ENCODE assay signal across 9 cellular contexts in the genomic region with DNA sequence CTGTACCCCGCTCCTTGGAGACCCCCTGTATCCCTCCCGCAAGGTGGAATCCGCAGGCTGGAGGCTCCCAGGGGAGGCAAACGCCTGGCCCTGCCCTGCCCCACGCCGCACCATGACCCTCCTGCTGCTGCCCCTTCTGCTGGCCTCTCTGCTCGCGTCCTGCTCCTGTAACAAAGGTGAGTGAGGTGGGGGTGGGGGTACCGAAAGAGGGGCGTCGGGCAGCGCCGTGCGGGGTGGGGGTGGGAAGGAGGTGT. TPM values are rescaled to one million over a fixed set of nuclear protein-coding genes. Genes with fewer than 3 reads are reported as not detected.
DNase-seq lines count a peak whose midpoint lies in the region; ATAC-seq and TF ChIP-seq lines count a peak whose summit lies in the region.
"Had no signal": no experiment of that assay in that cellular context is flagged by ENCODE, and none has a peak within 500 bp of the region (broad histone marks: within the 10 kb centered on the region; RNA-seq: fewer than 3 reads in every experiment).

No MANE protein-coding gene starts in this region.

- intact Hi-C loops in PC-3 (cut with micrococcal nuclease) = no loop called here

- no peaks in the 10 kb centered on the region for H3K9me2 ChIP-seq in PC-3 (replicated peaks; ENCODE audit: low read length)

- H3K4me1 ChIP-seq in PC-3 (ENCODE audit: insufficient read depth, low read length) (peaks cover 7% of the 10 kb centered on the region), rectal smooth muscle tissue (ENCODE audit: control insufficient read depth, insufficient read depth, low read length) (peaks cover 6% of the 10 kb centered on the region)

- no TSS peak for BruUV-seq in PC-3 (replicated peaks; lab: Mats Ljungman, UMichigan)

- POLR2A ChIA-PET in PC-3 (lab: Charles Lee; ENCODE audit: unreplicated experiment) = no interaction called here

- ATAC-seq in GM19455 (IDR thresholded peaks at IDR 0.05; ENCODE audit: unreplicated experiment) = peak; percentile 14
- ATAC-seq in PC-3 = peak; percentile 31

- no peaks in the 10 kb centered on the region for H3F3A ChIP-seq in PC-3 (ENCODE audit: low read length, unreplicated experiment)

- H3K9ac ChIP-seq in PC-3 (ENCODE audit: low read length) (peak overlapping the region; percentile 37; the same call in 1 of the 2 replicates), rectal smooth muscle tissue (ENCODE audit: low read length) (peak overlapping the region; percentile 82)

- peak overlapping the region; percentile 93 for H2AFZ ChIP-seq in PC-3 (ENCODE audit: low read length)

- H3K4me2 ChIP-seq in PC-3 (ENCODE audit: low read length) = peak overlapping the region; percentile 91

- no peak for TF ChIP-seq CTCF in PC-3 (conservative IDR thresholded peaks at IDR 0.05; ENCODE audit: low read depth, low read length)
- no peak for TF ChIP-seq CTCF in fibroblast of mammary gland (conservative IDR thresholded peaks at IDR 0.05; ENCODE audit: control insufficient read depth, insufficient read depth, low read depth, low read length)

- CTCF ChIA-PET in PC-3 (lab: Charles Lee) = no interaction called here

- no peaks in the 10 kb centered on the region for H3K36me3 ChIP-seq in PC-3 (ENCODE audit: low read depth, low read length)
- no peaks in the 10 kb centered on the region for H3K36me3 ChIP-seq in rectal smooth muscle tissue (ENCODE audit: control insufficient read depth, insufficient read depth, low read length)

- no peaks in the 10 kb centered on the region for H3K27me3 ChIP-seq in PC-3 (ENCODE audit: low read length)
- H3K27me3 ChIP-seq in rectal smooth muscle tissue (ENCODE audit: control insufficient read depth, insufficient read depth, low read length) = no peaks in the 10 kb centered on the region

- H3K4me3 ChIP-seq in PC-3 (ENCODE audit: low read length) (peak overlapping the region; percentile 81), fibroblast of mammary gland (ENCODE audit: control insufficient read depth, low read depth, low read length) (peak overlapping the region; percentile 61), rectal smooth muscle tissue (ENCODE audit: low read length) (peak overlapping the region; percentile 78)

- DNase-seq in PC-3 (no peak), fibroblast of mammary gland (ENCODE audit: low read depth) (no peak), activated gamma-delta T cell (lab: John Stamatoyannopoulos, UW) (no peak), NCI-H1092 (lab: John Stamatoyannopoulos, UW) (no peak)
- DNase-seq in stimulated activated naive CD4-positive, alpha-beta T cell (lab: John Stamatoyannopoulos, UW) = no peak
- DNase-seq in stimulated activated CD4-positive, alpha-beta T cell treated with anti-CD3 and anti-CD28 coated beads, Interleukin-4, amount 100 ng/mL, for 1 hour = no peak

- H3K9me3 ChIP-seq in PC-3 (ENCODE audit: low read length) = no peaks in the 10 kb centered on the region

- no peaks in the 10 kb centered on the region for H3K79me2 ChIP-seq in PC-3 (ENCODE audit: low read length)

- H4K20me1 ChIP-seq in PC-3 (ENCODE audit: low read length) = no peaks in the 10 kb centered on the region

- H3K27ac ChIP-seq in PC-3 (ENCODE audit: low read length) (no peak overlapping the region), rectal smooth muscle tissue (ENCODE audit: low read depth, low read length) (no peak overlapping the region)

RNA-seq across cellular contexts. Expression of a gene that starts 0.3 kb away (rescaled TPM):
- 10.9 and 14.2 TPM in 2 replicates for total RNA-seq in PC-3 (2014; rRNA removed)

RNA-seq across cellular contexts. Expression of a gene that starts 1.8 kb away (rescaled TPM):
- total RNA-seq in PC-3 (2014; rRNA removed) = not detected in 2 replicates
- total RNA-seq: RPMI7951 had no signal

RNA-seq across cellular contexts. Expression of a gene that starts 21.4 kb away (rescaled TPM):
- 8.2 and 8.9 TPM in 2 replicates for total RNA-seq in PC-3 (2014; rRNA removed)

RNA-seq across cellular contexts. Expression of a gene that starts 38.2 kb away (rescaled TPM):
- 4.4 and 9.6 TPM in 2 replicates for total RNA-seq in PC-3 (2014; rRNA removed)

RNA-seq across cellular contexts. Expression of a gene that starts 59.0 kb away (rescaled TPM):
- 19.4 and 20.0 TPM in 2 replicates for total RNA-seq in PC-3 (2014; rRNA removed)
